Comparison of ENCODE assay signal across 8 cellular contexts in genomic region chr11:71567196-71567595, GRCh38. TPM values are rescaled to one million over a fixed set of nuclear protein-coding genes. Genes with fewer than 3 reads are reported as not detected.
"Had no signal": no experiment of that assay in that cellular context is flagged by ENCODE, and none has a peak within 500 bp of the region (broad histone marks: within the 10 kb centered on the region; RNA-seq: fewer than 3 reads in every experiment).

No MANE protein-coding gene starts in this region.

RNA-seq across cellular contexts. Expression of gene KRTAP5-10, which starts 1.8 kb away (rescaled TPM):
- total RNA-seq: activated CD8-positive, alpha-beta memory T cell treated with anti-CD3 and anti-CD28 coated beads, Interleukin-2, amount 10 ng/mL, durations not matched to agents 7 days and 5 days; K562; M059J; PC-3; Peyer's patch; SJSA1 had no signal
- polyA plus RNA-seq: K562, SK-N-SH had no signal

RNA-seq across cellular contexts. Expression of gene KRTAP5-11, which starts 15.5 kb away (rescaled TPM):
- total RNA-seq: activated CD4-positive, alpha-beta memory T cell treated with anti-CD3 and anti-CD28 coated beads, Interleukin-2, amount 10 ng/mL, durations not matched to agents 7 days and 5 days; activated CD8-positive, alpha-beta memory T cell treated with anti-CD3 and anti-CD28 coated beads, Interleukin-2, amount 10 ng/mL, durations not matched to agents 7 days and 5 days; K562; M059J; PC-3; Peyer's patch; SJSA1 had no signal
- polyA plus RNA-seq: K562, SK-N-SH had no signal

RNA-seq across cellular contexts. Expression of gene KRTAP5-9, which starts 19.0 kb away (rescaled TPM):
- total RNA-seq: activated CD4-positive, alpha-beta memory T cell treated with anti-CD3 and anti-CD28 coated beads, Interleukin-2, amount 10 ng/mL, durations not matched to agents 7 days and 5 days; activated CD8-positive, alpha-beta memory T cell treated with anti-CD3 and anti-CD28 coated beads, Interleukin-2, amount 10 ng/mL, durations not matched to agents 7 days and 5 days; K562; M059J; PC-3; SJSA1 had no signal
- polyA plus RNA-seq: K562, SK-N-SH had no signal

RNA-seq across cellular contexts. Expression of gene KRTAP5-8, which starts 29.4 kb away (rescaled TPM):
- total RNA-seq: activated CD4-positive, alpha-beta memory T cell treated with anti-CD3 and anti-CD28 coated beads, Interleukin-2, amount 10 ng/mL, durations not matched to agents 7 days and 5 days; activated CD8-positive, alpha-beta memory T cell treated with anti-CD3 and anti-CD28 coated beads, Interleukin-2, amount 10 ng/mL, durations not matched to agents 7 days and 5 days; K562; M059J; PC-3; SJSA1 had no signal
- polyA plus RNA-seq: K562, SK-N-SH had no signal

RNA-seq across cellular contexts. Expression of gene KRTAP5-7, which starts 40.1 kb away (rescaled TPM):
- total RNA-seq: activated CD4-positive, alpha-beta memory T cell treated with anti-CD3 and anti-CD28 coated beads, Interleukin-2, amount 10 ng/mL, durations not matched to agents 7 days and 5 days; activated CD8-positive, alpha-beta memory T cell treated with anti-CD3 and anti-CD28 coated beads, Interleukin-2, amount 10 ng/mL, durations not matched to agents 7 days and 5 days; K562; M059J; PC-3; SJSA1 had no signal
- polyA plus RNA-seq: K562 had no signal
